ENCODE assay signal across 8 cellular contexts in the genomic region with DNA sequence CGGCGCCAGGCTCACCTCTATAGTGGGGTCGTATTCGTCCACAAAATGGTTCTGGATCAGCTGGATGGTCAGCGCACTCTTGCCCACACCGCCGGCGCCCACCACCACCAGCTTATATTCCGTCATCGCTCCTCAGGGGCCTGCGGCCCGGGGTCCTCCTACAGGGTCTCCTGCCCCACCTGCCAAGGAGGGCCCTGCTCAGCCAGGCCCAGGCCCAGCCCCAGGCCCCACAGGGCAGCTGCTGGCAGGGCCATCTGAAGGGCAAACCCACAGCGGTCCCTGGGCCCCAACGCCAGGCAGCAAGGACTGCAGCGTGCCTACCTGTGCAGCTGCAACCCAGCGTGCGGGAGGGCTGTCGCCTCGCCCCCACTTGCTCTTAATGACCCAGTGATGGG. TPM values are rescaled to one million over a fixed set of nuclear protein-coding genes. Genes with fewer than 3 reads are reported as not detected.
DNase-seq lines count a peak whose midpoint lies in the region; ATAC-seq and TF ChIP-seq lines count a peak whose summit lies in the region.

No MANE protein-coding gene starts in this region.

- peaks cover 24 to 45% (median 41%) of the 10 kb centered on the region in 11 experiments for H3K36me3 ChIP-seq in BLaER1 treated with 17β-estradiol and CSF1 and Interleukin-3, amounts not matched to agents 10 nM and 100 nM
- H3K36me3 ChIP-seq in PC-3 (ENCODE audit: low read depth, low read length) (no peaks in the 10 kb centered on the region), neuronal stem cell (replicated peaks in 1 of 2; ENCODE audit: control insufficient read depth in 2 of 2, insufficient read depth in 2 of 2, low read length in 2 of 2) (peaks cover 22 to 32% of the 10 kb centered on the region in 2 donors)

- no peaks in the 10 kb centered on the region for H3K9me2 ChIP-seq in PC-3 (replicated peaks; ENCODE audit: low read length)

- peak overlapping the region; percentile 75 to 98 (median 96) for H3K4me2 ChIP-seq in BLaER1 treated with 17β-estradiol and CSF1 and Interleukin-3, amounts not matched to agents 10 nM and 100 nM
- H3K4me2 ChIP-seq in PC-3 (ENCODE audit: low read length), result peak overlapping the region; percentile 92
- peak overlapping the region; percentile 86 for H3K4me2 ChIP-seq in neuronal stem cell (ENCODE audit: insufficient read depth, low read length, poor library complexity, severe bottlenecking)

- peak overlapping the region; percentile 88 for H2BK12ac ChIP-seq in neuronal stem cell (ENCODE audit: low read length)

- no peak for TF ChIP-seq CTCF in PC-3 (conservative IDR thresholded peaks at IDR 0.05; ENCODE audit: low read depth, low read length)
- no peak for TF ChIP-seq CTCF in epithelial cell of esophagus (IDR thresholded peaks at IDR 0.05; ENCODE audit: insufficient read depth, low read depth, low read length, missing control alignments)

- DNase-seq in PC-3 (no peak), epithelial cell of esophagus (ENCODE audit: low read depth) (no peak), neuronal stem cell (ENCODE audit: low spot score) (no peak), H4 (ENCODE audit: low spot score) (no peak), T1000 (lab: John Stamatoyannopoulos, UW) (no peak), NCI-H1048 (lab: John Stamatoyannopoulos, UW) (no peak)
- no peak for DNase-seq in activated effector memory CD4-positive, alpha-beta T cell treated with Interleukin-2 at 50 U/mL for 16 hours

- peak overlapping the region; percentile 53 for H3K4ac ChIP-seq in neuronal stem cell (ENCODE audit: low read length)

- H3K23ac ChIP-seq in neuronal stem cell (ENCODE audit: low read depth, low read length, poor library complexity), result peak overlapping the region; percentile 80

- H2AK5ac ChIP-seq in neuronal stem cell (ENCODE audit: low read depth, low read length), result peak overlapping the region; percentile 88

- H3K9ac ChIP-seq in BLaER1 treated with 17β-estradiol and CSF1 and Interleukin-3, amounts not matched to agents 10 nM and 100 nM, result peak overlapping the region; percentile 83 to 94 (median 90)
- H3K9ac ChIP-seq in PC-3 (ENCODE audit: low read length), result peak overlapping the region; percentile 80; the same call in 1 of the 2 replicates
- H3K9ac ChIP-seq in neuronal stem cell (ENCODE audit: low read depth, low read length, poor library complexity), result peak overlapping the region; percentile 91

- WGBS in neuronal stem cell (ENCODE audit: extremely low coverage in 2 of 2, insufficient read length in 2 of 2, insufficient replicate concordance in 1 of 2), 2 donors, result no CpG with 5 or more reads among the region's 19 CpGs

- CTCF ChIA-PET in PC-3 (lab: Charles Lee), result no interaction called here

- TSS peak; percentile 63 for BruUV-seq in PC-3 (replicated peaks; lab: Mats Ljungman, UMichigan)

- H3F3A ChIP-seq in PC-3 (ENCODE audit: low read length, unreplicated experiment), result no peaks in the 10 kb centered on the region

- peak overlapping the region; percentile 53 for H4K91ac ChIP-seq in neuronal stem cell (ENCODE audit: low read depth, low read length, poor library complexity)

- H3K79me2 ChIP-seq in PC-3 (ENCODE audit: low read length), result peaks cover 16% of the 10 kb centered on the region

- peak overlapping the region; percentile 82 for H3K14ac ChIP-seq in neuronal stem cell (ENCODE audit: low read length)

- no peak overlapping the region for H3K18ac ChIP-seq in neuronal stem cell (ENCODE audit: low read length)

- POLR2A ChIA-PET in PC-3 (lab: Charles Lee; ENCODE audit: unreplicated experiment), result no interaction called here

- H4K20me1 ChIP-seq in BLaER1 treated with 17β-estradiol and CSF1 and Interleukin-3, amounts not matched to agents 10 nM and 100 nM, result peaks cover 38 to 55% (median 47%) of the 10 kb centered on the region in 11 experiments
- peaks cover 4% of the 10 kb centered on the region; the same call in 1 of the 2 replicates for H4K20me1 ChIP-seq in PC-3 (ENCODE audit: low read length)

- intact Hi-C loops in PC-3 (cut with micrococcal nuclease), result no loop called here

- H3K27ac ChIP-seq in BLaER1 treated with 17β-estradiol and CSF1 and Interleukin-3, amounts not matched to agents 10 nM and 100 nM, result peak overlapping the region in 9 of 11 experiments; percentile 69 to 81 (median 77); a peak in 13 of 22 replicates
- H3K27ac ChIP-seq in PC-3 (ENCODE audit: low read length), result no peak overlapping the region
- H3K27ac ChIP-seq in neuronal stem cell (replicated peaks; ENCODE audit: low read length), result no peak overlapping the region

- ATAC-seq in PC-3, result no peak

- no peaks in the 10 kb centered on the region for H3K27me3 ChIP-seq in BLaER1 treated with 17β-estradiol and CSF1 and Interleukin-3, amounts not matched to agents 10 nM and 100 nM
- H3K27me3 ChIP-seq in PC-3 (ENCODE audit: low read length), result no peaks in the 10 kb centered on the region
- peaks cover 0 to 27% (median 4%) of the 10 kb centered on the region in 3 experiments for H3K27me3 ChIP-seq in neuronal stem cell (ENCODE audit: control insufficient read depth in 3 of 3, insufficient read depth in 3 of 3, low read depth in 1 of 3, low read length in 3 of 3)

- H2BK120ac ChIP-seq in neuronal stem cell (ENCODE audit: low read depth, low read length), result no peak overlapping the region

- H4K8ac ChIP-seq in neuronal stem cell (ENCODE audit: low read depth, low read length), result no peak overlapping the region

- H2BK15ac ChIP-seq in neuronal stem cell (ENCODE audit: low read length), result peak overlapping the region; percentile 75

- peaks cover 12% of the 10 kb centered on the region for H3K79me1 ChIP-seq in neuronal stem cell (ENCODE audit: low read depth, low read length)

- peak overlapping the region; percentile 78 to 97 (median 90) for H3K4me3 ChIP-seq in BLaER1 treated with 17β-estradiol and CSF1 and Interleukin-3, amounts not matched to agents 10 nM and 100 nM
- peak overlapping the region; percentile 89 for H3K4me3 ChIP-seq in PC-3 (ENCODE audit: low read length)
- peak overlapping the region; percentile 76 for H3K4me3 ChIP-seq in epithelial cell of esophagus (ENCODE audit: low read length)
- H3K4me3 ChIP-seq in neuronal stem cell (ENCODE audit: low read length in 2 of 2), result peak overlapping the region; percentile 76 to 95

- no peak overlapping the region for H2BK5ac ChIP-seq in neuronal stem cell (ENCODE audit: low read length)

- H2AFZ ChIP-seq in PC-3 (ENCODE audit: low read length) (no peak overlapping the region), neuronal stem cell (ENCODE audit: low read length) (no peak overlapping the region)

- peaks cover 42 to 56% (median 49%) of the 10 kb centered on the region in 10 experiments for H3K4me1 ChIP-seq in BLaER1 treated with 17β-estradiol and CSF1 and Interleukin-3, amounts not matched to agents 10 nM and 100 nM
- H3K4me1 ChIP-seq in PC-3 (ENCODE audit: insufficient read depth, low read length), result peaks cover 17% of the 10 kb centered on the region
- peaks cover 12 to 21% of the 10 kb centered on the region in 2 donors for H3K4me1 ChIP-seq in neuronal stem cell (ENCODE audit: control insufficient read depth in 2 of 2, insufficient read depth in 1 of 2, low read depth in 1 of 2, low read length in 2 of 2)

- no peaks in the 10 kb centered on the region for H3K9me3 ChIP-seq in BLaER1 treated with 17β-estradiol and CSF1 and Interleukin-3, amounts not matched to agents 10 nM and 100 nM (replicated peaks in 1 of 11)
- H3K9me3 ChIP-seq in PC-3 (ENCODE audit: low read length) (no peaks in the 10 kb centered on the region), neuronal stem cell (replicated peaks in 1 of 2; ENCODE audit: control insufficient read depth in 2 of 2, insufficient read depth in 1 of 2, low read depth in 1 of 2, low read length in 2 of 2) (peaks cover 0 to 2% of the 10 kb centered on the region in 2 donors)

RNA-seq across cellular contexts. Expression of a gene that starts 1.2 kb away (rescaled TPM):
- 128 and 167 TPM in 2 replicates for total RNA-seq in PC-3 (2014; rRNA removed)
- polyA plus RNA-seq in neuronal stem cell (2013, experiment 1 of 2), result 26.4 TPM
- 25.5 TPM for polyA plus RNA-seq in neuronal stem cell (2013, experiment 2 of 2)
- 64.1 and 76.1 TPM in 2 replicates for total RNA-seq in H4 (2014; rRNA removed; shearing (Covaris generic))

RNA-seq across cellular contexts. Expression of a gene that starts 3.1 kb away (rescaled TPM):
- total RNA-seq in PC-3 (2014; rRNA removed), result 1.0 and 1.5 TPM in 2 replicates
- 1.1 TPM for polyA plus RNA-seq in neuronal stem cell (2013, experiment 1 of 2)
- polyA plus RNA-seq in neuronal stem cell (2013, experiment 2 of 2), result 1.2 TPM
- total RNA-seq in H4 (2014; rRNA removed; shearing (Covaris generic)), result 0.18 and 0.19 TPM in 2 replicates

RNA-seq across cellular contexts. Expression of a gene that starts 26.3 kb away (rescaled TPM):
- 1.4 and 2.4 TPM in 2 replicates for total RNA-seq in PC-3 (2014; rRNA removed)
- polyA plus RNA-seq in neuronal stem cell (2013, experiment 1 of 2), result 0.75 TPM
- polyA plus RNA-seq in neuronal stem cell (2013, experiment 2 of 2), result 0.87 TPM
- total RNA-seq in H4 (2014; rRNA removed; shearing (Covaris generic)), result 1.4 and 2.6 TPM in 2 replicates

RNA-seq across cellular contexts. Expression of a gene that starts 26.6 kb away (rescaled TPM):
- 58.6 and 79.7 TPM in 2 replicates for total RNA-seq in PC-3 (2014; rRNA removed)
- polyA plus RNA-seq in neuronal stem cell (2013, experiment 1 of 2), result 8.9 TPM
- 9.1 TPM for polyA plus RNA-seq in neuronal stem cell (2013, experiment 2 of 2)
- total RNA-seq in H4 (2014; rRNA removed; shearing (Covaris generic)), result 16.8 and 17.3 TPM in 2 replicates

RNA-seq across cellular contexts. Expression of a gene that starts 27.2 kb away (rescaled TPM):
- total RNA-seq in PC-3 (2014; rRNA removed), result 258 and 300 TPM in 2 replicates
- polyA plus RNA-seq in neuronal stem cell (2013, experiment 1 of 2), result 35.7 TPM
- polyA plus RNA-seq in neuronal stem cell (2013, experiment 2 of 2), result 35.1 TPM
- 150 and 205 TPM in 2 replicates for total RNA-seq in H4 (2014; rRNA removed; shearing (Covaris generic))

Comparison
In these comparisons a context has a peak if more than half of its experiments do, and no peak if none do; other contexts are left out.
1. H3K27ac ChIP-seq: peak in BLaER1 treated with 17β-estradiol and CSF1 and Interleukin-3, amounts not matched to agents 10 nM and 100 nM (9 of 11); none in PC-3 (single experiment) and neuronal stem cell (single experiment).
2. Peak in every context shown above with its lines, with median percentiles within 50 percentile points of each other: H3K4me2 ChIP-seq, H3K4me3 ChIP-seq and H3K9ac ChIP-seq.